24 cellular contexts compared by ENCODE assay signal in the genomic region with DNA sequence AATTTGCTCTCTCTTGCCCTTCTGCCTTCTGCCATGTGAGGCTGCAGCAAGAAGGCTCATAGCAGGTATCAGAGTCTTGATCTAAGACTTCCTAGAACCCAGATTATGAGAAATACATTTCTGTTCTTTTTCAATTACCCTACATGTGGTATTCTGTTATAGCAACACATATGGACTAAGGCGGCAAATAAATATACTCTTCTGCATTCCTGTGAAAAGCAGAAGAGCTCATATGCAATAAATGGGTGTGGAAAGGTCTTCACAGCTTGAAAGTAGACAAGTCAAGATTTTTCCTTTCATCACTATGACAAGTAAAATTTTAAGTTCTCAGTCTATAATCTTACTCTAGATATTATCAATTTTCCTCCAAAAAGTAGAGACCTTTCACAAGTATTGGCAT. TPM values are rescaled to one million over a fixed set of nuclear protein-coding genes. Genes with fewer than 3 reads are reported as not detected.
"Had no signal": no experiment of that assay in that cellular context is flagged by ENCODE, and none has a peak within 500 bp of the region (broad histone marks: within the 10 kb centered on the region; RNA-seq: fewer than 3 reads in every experiment).

No MANE protein-coding gene starts in this region.

- H3K4me3 ChIP-seq: hepatocyte, left ventricle myocardium inferior, lower lobe of right lung, spleen, tibial artery, upper lobe of left lung, vagina had no signal

- H3K27me3 Mint-ChIP-seq: memory B cell; stimulated activated memory B cell treated with anti-CD40 and anti-IgM and Interleukin-4, amounts not matched to agents 10 μg/mL and 1 μg/mL and 100 μg/mL, for 72 hours; stimulated activated naive CD8-positive, alpha-beta T cell treated with anti-CD3 and anti-CD28 coated beads, Interleukin-15, Interleukin-2, amounts not matched to agents 100 ng/mL and 50 ng/mL, for 24 hours had no signal

- H3K79me2 ChIP-seq: hepatocyte had no signal

- H3K27ac Mint-ChIP-seq: memory B cell; mesothelial cell of epicardium; natural killer cell; stimulated activated memory B cell treated with anti-CD40 and anti-IgM and Interleukin-4, amounts not matched to agents 10 μg/mL and 1 μg/mL and 100 μg/mL, for 72 hours; stimulated activated naive CD8-positive, alpha-beta T cell treated with anti-CD3 and anti-CD28 coated beads, Interleukin-15, Interleukin-2, amounts not matched to agents 100 ng/mL and 50 ng/mL, for 24 hours had no signal

- H3K27ac ChIP-seq: hepatocyte, left ventricle myocardium inferior, lower lobe of right lung, spleen, tibial artery, upper lobe of left lung, vagina had no signal

- H2AFZ ChIP-seq: hepatocyte had no signal

- DNase-seq: effector CD8-positive, alpha-beta T cell; foreskin melanocyte; head of caudate nucleus; kidney; left cardiac atrium; left ventricle myocardium inferior; lower lobe of right lung; natural killer cell; posterior cingulate gyrus; spleen; stimulated activated CD4-positive, alpha-beta T cell treated with anti-CD3 and anti-CD28 coated beads, Interleukin-15, amount 100 ng/mL, for 24 hours; stimulated activated CD4-positive, alpha-beta T cell treated with anti-CD3 and anti-CD28 coated beads, Interleukin-1b, Interleukin-23, amount 100 ng/mL, for 48 hours; stimulated activated CD4-positive, alpha-beta T cell treated with anti-CD3 and anti-CD28 coated beads, Interleukin-4, amount 100 ng/mL, for 24 hours; tibial artery; upper lobe of left lung had no signal

- H3K4me2 ChIP-seq: hepatocyte had no signal

- H3K9me3 ChIP-seq: left ventricle myocardium inferior, lower lobe of right lung, spleen, tibial artery, upper lobe of left lung, vagina had no signal

- H3K36me3 Mint-ChIP-seq: memory B cell; mesothelial cell of epicardium; natural killer cell; stimulated activated memory B cell treated with anti-CD40 and anti-IgM and Interleukin-4, amounts not matched to agents 10 μg/mL and 1 μg/mL and 100 μg/mL, for 72 hours had no signal

- ATAC-seq: left cardiac atrium; lower lobe of right lung; natural killer cell; sciatic nerve; stimulated activated memory B cell treated with anti-CD40 and anti-IgM and Interleukin-4, amounts not matched to agents 10 μg/mL and 1 μg/mL and 100 μg/mL, for 72 hours had no signal

- H3K4me1 Mint-ChIP-seq: neural crest cell had no signal

- H3K9me3 Mint-ChIP-seq: memory B cell; natural killer cell; neural crest cell; stimulated activated memory B cell treated with anti-CD40 and anti-IgM and Interleukin-4, amounts not matched to agents 10 μg/mL and 1 μg/mL and 100 μg/mL, for 72 hours; stimulated activated naive CD8-positive, alpha-beta T cell treated with anti-CD3 and anti-CD28 coated beads, Interleukin-15, Interleukin-2, amounts not matched to agents 100 ng/mL and 50 ng/mL, for 24 hours had no signal

- H3K36me3 ChIP-seq: left ventricle myocardium inferior, lower lobe of right lung, spleen, tibial artery, upper lobe of left lung, vagina had no signal

- H3K4me1 ChIP-seq: lower lobe of right lung, upper lobe of left lung, vagina had no signal

- H3K27me3 ChIP-seq: hepatocyte, spleen, tibial artery, upper lobe of left lung, vagina had no signal

- H3K4me3 Mint-ChIP-seq: memory B cell; mesothelial cell of epicardium; natural killer cell; neural crest cell; stimulated activated memory B cell treated with anti-CD40 and anti-IgM and Interleukin-4, amounts not matched to agents 10 μg/mL and 1 μg/mL and 100 μg/mL, for 72 hours; stimulated activated naive CD8-positive, alpha-beta T cell treated with anti-CD3 and anti-CD28 coated beads, Interleukin-15, Interleukin-2, amounts not matched to agents 100 ng/mL and 50 ng/mL, for 24 hours had no signal

RNA-seq across cellular contexts. Expression of a gene that starts 36.6 kb away (rescaled TPM):
- total RNA-seq: kidney, left ventricle myocardium inferior, neural crest cell, osteocyte, vagina had no signal
